Comparison of ENCODE assay signal across 1 cellular context in the genomic region with DNA sequence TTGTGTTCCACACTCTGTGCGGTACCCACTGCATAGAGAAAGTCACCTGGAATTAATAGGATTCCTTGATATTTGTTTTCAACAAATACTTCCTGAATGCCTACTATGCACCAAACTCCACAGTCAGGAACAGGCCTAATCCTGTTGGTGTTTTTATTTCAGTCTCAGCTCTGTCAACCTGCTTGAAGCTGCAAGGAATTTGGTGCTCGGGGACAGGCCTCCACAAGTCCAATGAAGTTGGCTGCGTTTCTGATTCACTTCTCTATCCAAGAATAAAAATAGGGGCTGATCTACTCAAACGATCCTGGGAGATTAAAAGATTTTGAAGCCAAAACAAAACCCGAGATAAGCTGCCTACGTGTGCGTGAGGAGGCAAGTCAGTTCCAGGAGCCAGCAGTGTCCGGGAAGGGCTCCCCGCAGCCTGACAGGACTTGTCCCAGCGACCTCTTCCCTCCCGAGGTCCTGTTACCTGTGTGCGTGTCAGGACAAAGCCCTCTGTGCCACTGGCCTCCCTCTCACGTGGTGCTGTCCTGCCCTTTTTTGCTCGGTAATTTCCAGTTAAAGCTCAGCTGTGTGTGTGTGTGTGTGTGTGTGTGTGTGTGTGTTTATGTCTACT.
TF ChIP-seq lines count a peak whose summit lies in the region.

No MANE protein-coding gene starts in this region.

TF ChIP-seq in GM23338, 12 proteins besides CTCF, POLR2A, EP300 and RAD21 (continued from another document):
- TF ChIP-seq, protein P1, sequence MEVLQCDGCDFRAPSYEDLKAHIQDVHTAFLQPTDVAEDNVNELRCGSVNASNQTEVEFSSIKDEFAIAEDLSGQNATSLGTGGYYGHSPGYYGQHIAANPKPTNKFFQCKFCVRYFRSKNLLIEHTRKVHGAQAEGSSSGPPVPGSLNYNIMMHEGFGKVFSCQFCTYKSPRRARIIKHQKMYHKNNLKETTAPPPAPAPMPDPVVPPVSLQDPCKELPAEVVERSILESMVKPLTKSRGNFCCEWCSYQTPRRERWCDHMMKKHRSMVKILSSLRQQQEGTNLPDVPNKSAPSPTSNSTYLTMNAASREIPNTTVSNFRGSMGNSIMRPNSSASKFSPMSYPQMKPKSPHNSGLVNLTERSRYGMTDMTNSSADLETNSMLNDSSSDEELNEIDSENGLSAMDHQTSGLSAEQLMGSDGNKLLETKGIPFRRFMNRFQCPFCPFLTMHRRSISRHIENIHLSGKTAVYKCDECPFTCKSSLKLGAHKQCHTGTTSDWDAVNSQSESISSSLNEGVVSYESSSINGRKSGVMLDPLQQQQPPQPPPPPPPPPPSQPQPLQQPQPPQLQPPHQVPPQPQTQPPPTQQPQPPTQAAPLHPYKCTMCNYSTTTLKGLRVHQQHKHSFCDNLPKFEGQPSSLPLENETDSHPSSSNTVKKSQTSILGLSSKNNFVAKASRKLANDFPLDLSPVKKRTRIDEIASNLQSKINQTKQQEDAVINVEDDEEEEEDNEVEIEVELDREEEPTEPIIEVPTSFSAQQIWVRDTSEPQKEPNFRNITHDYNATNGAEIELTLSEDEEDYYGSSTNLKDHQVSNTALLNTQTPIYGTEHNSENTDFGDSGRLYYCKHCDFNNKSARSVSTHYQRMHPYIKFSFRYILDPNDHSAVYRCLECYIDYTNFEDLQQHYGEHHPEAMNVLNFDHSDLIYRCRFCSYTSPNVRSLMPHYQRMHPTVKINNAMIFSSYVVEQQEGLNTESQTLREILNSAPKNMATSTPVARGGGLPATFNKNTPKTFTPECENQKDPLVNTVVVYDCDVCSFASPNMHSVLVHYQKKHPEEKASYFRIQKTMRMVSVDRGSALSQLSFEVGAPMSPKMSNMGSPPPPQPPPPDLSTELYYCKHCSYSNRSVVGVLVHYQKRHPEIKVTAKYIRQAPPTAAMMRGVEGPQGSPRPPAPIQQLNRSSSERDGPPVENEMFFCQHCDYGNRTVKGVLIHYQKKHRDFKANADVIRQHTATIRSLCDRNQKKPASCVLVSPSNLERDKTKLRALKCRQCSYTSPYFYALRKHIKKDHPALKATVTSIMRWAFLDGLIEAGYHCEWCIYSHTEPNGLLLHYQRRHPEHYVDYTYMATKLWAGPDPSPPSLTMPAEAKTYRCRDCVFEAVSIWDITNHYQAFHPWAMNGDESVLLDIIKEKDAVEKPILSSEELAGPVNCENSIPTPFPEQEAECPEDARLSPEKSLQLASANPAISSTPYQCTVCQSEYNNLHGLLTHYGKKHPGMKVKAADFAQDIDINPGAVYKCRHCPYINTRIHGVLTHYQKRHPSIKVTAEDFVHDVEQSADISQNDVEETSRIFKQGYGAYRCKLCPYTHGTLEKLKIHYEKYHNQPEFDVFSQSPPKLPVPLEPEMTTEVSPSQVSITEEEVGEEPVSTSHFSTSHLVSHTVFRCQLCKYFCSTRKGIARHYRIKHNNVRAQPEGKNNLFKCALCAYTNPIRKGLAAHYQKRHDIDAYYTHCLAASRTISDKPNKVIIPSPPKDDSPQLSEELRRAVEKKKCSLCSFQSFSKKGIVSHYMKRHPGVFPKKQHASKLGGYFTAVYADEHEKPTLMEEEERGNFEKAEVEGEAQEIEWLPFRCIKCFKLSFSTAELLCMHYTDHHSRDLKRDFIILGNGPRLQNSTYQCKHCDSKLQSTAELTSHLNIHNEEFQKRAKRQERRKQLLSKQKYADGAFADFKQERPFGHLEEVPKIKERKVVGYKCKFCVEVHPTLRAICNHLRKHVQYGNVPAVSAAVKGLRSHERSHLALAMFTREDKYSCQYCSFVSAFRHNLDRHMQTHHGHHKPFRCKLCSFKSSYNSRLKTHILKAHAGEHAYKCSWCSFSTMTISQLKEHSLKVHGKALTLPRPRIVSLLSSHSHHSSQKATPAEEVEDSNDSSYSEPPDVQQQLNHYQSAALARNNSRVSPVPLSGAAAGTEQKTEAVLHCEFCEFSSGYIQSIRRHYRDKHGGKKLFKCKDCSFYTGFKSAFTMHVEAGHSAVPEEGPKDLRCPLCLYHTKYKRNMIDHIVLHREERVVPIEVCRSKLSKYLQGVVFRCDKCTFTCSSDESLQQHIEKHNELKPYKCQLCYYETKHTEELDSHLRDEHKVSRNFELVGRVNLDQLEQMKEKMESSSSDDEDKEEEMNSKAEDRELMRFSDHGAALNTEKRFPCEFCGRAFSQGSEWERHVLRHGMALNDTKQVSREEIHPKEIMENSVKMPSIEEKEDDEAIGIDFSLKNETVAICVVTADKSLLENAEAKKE (CRISPR knock-in tag; IDR thresholded peaks at IDR 0.05): no peak
- TF ChIP-seq STAT1 (IDR thresholded peaks at IDR 0.05; ENCODE audit: unreplicated experiment): no peak
- TF ChIP-seq, protein P2, sequence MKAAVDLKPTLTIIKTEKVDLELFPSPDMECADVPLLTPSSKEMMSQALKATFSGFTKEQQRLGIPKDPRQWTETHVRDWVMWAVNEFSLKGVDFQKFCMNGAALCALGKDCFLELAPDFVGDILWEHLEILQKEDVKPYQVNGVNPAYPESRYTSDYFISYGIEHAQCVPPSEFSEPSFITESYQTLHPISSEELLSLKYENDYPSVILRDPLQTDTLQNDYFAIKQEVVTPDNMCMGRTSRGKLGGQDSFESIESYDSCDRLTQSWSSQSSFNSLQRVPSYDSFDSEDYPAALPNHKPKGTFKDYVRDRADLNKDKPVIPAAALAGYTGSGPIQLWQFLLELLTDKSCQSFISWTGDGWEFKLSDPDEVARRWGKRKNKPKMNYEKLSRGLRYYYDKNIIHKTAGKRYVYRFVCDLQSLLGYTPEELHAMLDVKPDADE (IDR thresholded peaks at IDR 0.05): no peak
- TF ChIP-seq ZNF331 (CRISPR knock-in tag; IDR thresholded peaks at IDR 0.05; ENCODE audit: low read depth): no peak
- no peak for TF ChIP-seq CREB1 (CRISPR knock-in tag; IDR thresholded peaks at IDR 0.05; ENCODE audit: low read depth)
- TF ChIP-seq NANOG (IDR thresholded peaks at IDR 0.05; ENCODE audit: borderline replicate concordance): no peak
- no peak for TF ChIP-seq EZH2 (IDR thresholded peaks at IDR 0.05; ENCODE audit: low read depth, unreplicated experiment)
- TF ChIP-seq, protein P3, sequence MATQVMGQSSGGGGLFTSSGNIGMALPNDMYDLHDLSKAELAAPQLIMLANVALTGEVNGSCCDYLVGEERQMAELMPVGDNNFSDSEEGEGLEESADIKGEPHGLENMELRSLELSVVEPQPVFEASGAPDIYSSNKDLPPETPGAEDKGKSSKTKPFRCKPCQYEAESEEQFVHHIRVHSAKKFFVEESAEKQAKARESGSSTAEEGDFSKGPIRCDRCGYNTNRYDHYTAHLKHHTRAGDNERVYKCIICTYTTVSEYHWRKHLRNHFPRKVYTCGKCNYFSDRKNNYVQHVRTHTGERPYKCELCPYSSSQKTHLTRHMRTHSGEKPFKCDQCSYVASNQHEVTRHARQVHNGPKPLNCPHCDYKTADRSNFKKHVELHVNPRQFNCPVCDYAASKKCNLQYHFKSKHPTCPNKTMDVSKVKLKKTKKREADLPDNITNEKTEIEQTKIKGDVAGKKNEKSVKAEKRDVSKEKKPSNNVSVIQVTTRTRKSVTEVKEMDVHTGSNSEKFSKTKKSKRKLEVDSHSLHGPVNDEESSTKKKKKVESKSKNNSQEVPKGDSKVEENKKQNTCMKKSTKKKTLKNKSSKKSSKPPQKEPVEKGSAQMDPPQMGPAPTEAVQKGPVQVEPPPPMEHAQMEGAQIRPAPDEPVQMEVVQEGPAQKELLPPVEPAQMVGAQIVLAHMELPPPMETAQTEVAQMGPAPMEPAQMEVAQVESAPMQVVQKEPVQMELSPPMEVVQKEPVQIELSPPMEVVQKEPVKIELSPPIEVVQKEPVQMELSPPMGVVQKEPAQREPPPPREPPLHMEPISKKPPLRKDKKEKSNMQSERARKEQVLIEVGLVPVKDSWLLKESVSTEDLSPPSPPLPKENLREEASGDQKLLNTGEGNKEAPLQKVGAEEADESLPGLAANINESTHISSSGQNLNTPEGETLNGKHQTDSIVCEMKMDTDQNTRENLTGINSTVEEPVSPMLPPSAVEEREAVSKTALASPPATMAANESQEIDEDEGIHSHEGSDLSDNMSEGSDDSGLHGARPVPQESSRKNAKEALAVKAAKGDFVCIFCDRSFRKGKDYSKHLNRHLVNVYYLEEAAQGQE (IDR thresholded peaks at IDR 0.05; ENCODE audit: unreplicated experiment): no peak
- no peak for TF ChIP-seq JUNB (IDR thresholded peaks at IDR 0.05; ENCODE audit: unreplicated experiment)
